Comparison of ENCODE assay signal across 7 cellular contexts in genomic region chr4:113141901-113142346, GRCh38.
A peak's percentile ranks its signal among the peaks of the same experiment; 100 is the strongest.
DNase-seq lines count a peak whose midpoint lies in the region; ATAC-seq, FAIRE-seq and TF ChIP-seq lines count a peak whose summit lies in the region.

No MANE protein-coding gene starts in this region.

- peaks cover 4% of the 10 kb centered on the region for H3K4me1 Mint-ChIP-seq in activated naive CD4-positive, alpha-beta T cell treated with anti-CD3 and anti-CD28 coated beads, Interleukin-2, amount 10 ng/mL, durations not matched to agents 7 days and 5 days

- H3K27ac ChIP-seq in upper lobe of right lung (no peak overlapping the region), small intestine (ENCODE audit: low read depth in 1 of 2, low read length in 1 of 2) (no peak overlapping the region), uterus (no peak overlapping the region)

- H3K4me3 Mint-ChIP-seq in activated naive CD4-positive, alpha-beta T cell treated with anti-CD3 and anti-CD28 coated beads, Interleukin-2, amount 10 ng/mL, durations not matched to agents 7 days and 5 days = no peak overlapping the region

- ATAC-seq in GM21423 (IDR thresholded peaks at IDR 0.05; ENCODE audit: unreplicated experiment) = peak; percentile 48
- ATAC-seq in upper lobe of right lung = peak; percentile 75

- H3K27me3 Mint-ChIP-seq in activated naive CD4-positive, alpha-beta T cell treated with anti-CD3 and anti-CD28 coated beads, Interleukin-2, amount 10 ng/mL, durations not matched to agents 7 days and 5 days = no peaks in the 10 kb centered on the region

- no peak for TF ChIP-seq POLR2A in uterus (IDR thresholded peaks at IDR 0.05)

- no peaks in the 10 kb centered on the region for H3K9me3 Mint-ChIP-seq in activated naive CD4-positive, alpha-beta T cell treated with anti-CD3 and anti-CD28 coated beads, Interleukin-2, amount 10 ng/mL, durations not matched to agents 7 days and 5 days

- FAIRE-seq in small intestine (lab: Jason Lieb, UNC) = no peak

- 3 to 32% (median 18%) methylated on average over 3 of the region's 3 CpGs for WGBS in small intestine, 3 donors

- TF ChIP-seq CTCF in upper lobe of right lung (IDR thresholded peaks at IDR 0.05) = no peak
- TF ChIP-seq CTCF in uterus (IDR thresholded peaks at IDR 0.05) = no peak

- H3K4me3 ChIP-seq in upper lobe of right lung = no peak overlapping the region
- H3K4me3 ChIP-seq in small intestine (ENCODE audit: low read depth in 1 of 2, low read length in 2 of 2) = no peak overlapping the region
- no peak overlapping the region for H3K4me3 ChIP-seq in uterus

- peak; percentile 40 for DNase-seq in NCI-H1417 treated with DMSO at 0.1 percent for 48 hours (lab: John Stamatoyannopoulos, UW)
- peak; percentile 73 for DNase-seq in epidermal melanocyte (ENCODE audit: insufficient read length, low spot score)
- DNase-seq in upper lobe of right lung = no peak
- no peak for DNase-seq in small intestine
- DNase-seq in activated naive CD4-positive, alpha-beta T cell treated with anti-CD3 and anti-CD28 coated beads, Interleukin-2, amount 10 ng/mL, durations not matched to agents 7 days and 5 days = no peak
- DNase-seq in uterus = no peak

- CTCF ChIA-PET in activated naive CD4-positive, alpha-beta T cell treated with anti-CD3 and anti-CD28 coated beads, Interleukin-2, amount 10 ng/mL, durations not matched to agents 7 days and 5 days (lab: Charles Lee) = no interaction called here

- H3K36me3 ChIP-seq in upper lobe of right lung (no peaks in the 10 kb centered on the region), small intestine (ENCODE audit: control insufficient read depth in 2 of 2, insufficient read depth in 2 of 2, low read length in 2 of 2) (no peaks in the 10 kb centered on the region), uterus (no peaks in the 10 kb centered on the region)

- H3K9me3 ChIP-seq in upper lobe of right lung = no peaks in the 10 kb centered on the region
- H3K9me3 ChIP-seq in small intestine (ENCODE audit: control insufficient read depth, low read depth) = no peaks in the 10 kb centered on the region
- H3K9me3 ChIP-seq in uterus = no peaks in the 10 kb centered on the region

- intact Hi-C loops in upper lobe of right lung (cut with DNase I) = no loop called here
- intact Hi-C loops in uterus (cut with DNase I; ENCODE audit: low total_unique reads) = no loop called here

- no peaks in the 10 kb centered on the region for H3K4me1 ChIP-seq in upper lobe of right lung
- no peaks in the 10 kb centered on the region for H3K4me1 ChIP-seq in small intestine (ENCODE audit: control insufficient read depth in 2 of 2, insufficient read depth in 1 of 2, low read depth in 1 of 2, low read length in 1 of 2)
- H3K4me1 ChIP-seq in uterus = no peaks in the 10 kb centered on the region

- H3K27me3 ChIP-seq in upper lobe of right lung = no peaks in the 10 kb centered on the region
- H3K27me3 ChIP-seq in small intestine (ENCODE audit: control insufficient read depth in 2 of 2, insufficient read depth in 2 of 2, low read length in 2 of 2) = no peaks in the 10 kb centered on the region
- H3K27me3 ChIP-seq in uterus = no peaks in the 10 kb centered on the region

- no peak overlapping the region for H3K27ac Mint-ChIP-seq in activated naive CD4-positive, alpha-beta T cell treated with anti-CD3 and anti-CD28 coated beads, Interleukin-2, amount 10 ng/mL, durations not matched to agents 7 days and 5 days

- H3K36me3 Mint-ChIP-seq in activated naive CD4-positive, alpha-beta T cell treated with anti-CD3 and anti-CD28 coated beads, Interleukin-2, amount 10 ng/mL, durations not matched to agents 7 days and 5 days = no peaks in the 10 kb centered on the region

Comparison
In these comparisons a context has a peak if more than half of its experiments do, and no peak if none do; other contexts are left out.
1. DNase-seq: peak in NCI-H1417 treated with DMSO at 0.1 percent for 48 hours (single experiment) and epidermal melanocyte (single experiment); none in upper lobe of right lung (single experiment), small intestine (single experiment), activated naive CD4-positive, alpha-beta T cell treated with anti-CD3 and anti-CD28 coated beads, Interleukin-2, amount 10 ng/mL, durations not matched to agents 7 days and 5 days (single experiment) and uterus (0 of 2).